In genomic region chr3:63914312-63914711, GRCh38 we compare ENCODE assay signal across 9 cellular contexts. TPM values are rescaled to one million over a fixed set of nuclear protein-coding genes. Genes with fewer than 3 reads are reported as not detected.
DNase-seq lines count a peak whose midpoint lies in the region; ATAC-seq and TF ChIP-seq lines count a peak whose summit lies in the region.
"Had no signal": no experiment of that assay in that cellular context is flagged by ENCODE, and none has a peak within 500 bp of the region (broad histone marks: within the 10 kb centered on the region; RNA-seq: fewer than 3 reads in every experiment).

No MANE protein-coding gene starts in this region.

- H2BK20ac ChIP-seq in IMR-90 (ENCODE audit: low read depth, low read length), result no peak overlapping the region

- H3K79me1 ChIP-seq in IMR-90 (ENCODE audit: low read depth in 1 of 2, low read length in 2 of 2), result peaks cover 35 to 77% of the 10 kb centered on the region in 2 experiments

- H3K4me3 ChIP-seq in A673 (ENCODE audit: low read depth, low read length, poor library complexity, severe bottlenecking), result no peak overlapping the region
- no peak overlapping the region for H3K4me3 ChIP-seq in IMR-90 (ENCODE audit: insufficient read depth, low read depth, low read length)
- H3K4me3 ChIP-seq in mammary epithelial cell (replicated peaks in 1 of 3; ENCODE audit: insufficient read depth in 1 of 3, low read depth in 2 of 3, low read length in 3 of 3), result no peak overlapping the region
- H3K4me3 ChIP-seq in mucosa of rectum (ENCODE audit: low read length in 2 of 2), result peak overlapping the region in 1 of 2 donors; percentile 7

- in situ Hi-C loops in IMR-90 (cut with MboI; ENCODE audit: low sequenced_read_pairs) (no loop called here), mammary epithelial cell (cut with MboI; ENCODE audit: low sequenced_read_pairs in 2 of 2) (loop anchor here in 1 of 2 donors (10.0 kb wide), 1 partner anchor 50 kb away; the partner anchor contains the start of genes ATXN7 and THOC7)

- CTCF ChIA-PET in A673 (lab: Charles Lee), result no interaction called here
- CTCF ChIA-PET in IMR-90 (lab: Yijun Ruan, JAX), result no interaction called here
- CTCF ChIA-PET in mammary epithelial cell (lab: Charles Lee; ENCODE audit: low non-redundant PET), result no interaction called here

- POLR2A ChIA-PET in A673 (lab: Charles Lee; ENCODE audit: low non-redundant PET) (no interaction called here), IMR-90 (lab: Charles Lee; ENCODE audit: unreplicated experiment) (no interaction called here)

- dilution Hi-C loops in IMR-90 (cut with HindIII; ENCODE audit: low sequenced_read_pairs, unreplicated experiment), result no loop called here
- dilution Hi-C loops in mammary epithelial cell (cut with HindIII; ENCODE audit: low sequenced_read_pairs), result loop anchor here (5.0 kb wide), 3 partner anchors 63 to 97 kb away; partner anchors contain the start of gene C3orf49

- H3K9me3 ChIP-seq in A673 (ENCODE audit: low read depth, low read length, poor library complexity, severe bottlenecking) (no peaks in the 10 kb centered on the region), IMR-90 (ENCODE audit: control insufficient read depth, insufficient read depth, low read length) (no peaks in the 10 kb centered on the region), mammary epithelial cell (replicated peaks; ENCODE audit: insufficient read depth, low read length) (no peaks in the 10 kb centered on the region), mucosa of rectum (ENCODE audit: control insufficient read depth in 2 of 2, low read length in 2 of 2) (no peaks in the 10 kb centered on the region)

- TF ChIP-seq POLR2A in IMR-90 (IDR thresholded peaks at IDR 0.05; ENCODE audit: low read depth, low read length), result no peak

- H3K56ac ChIP-seq in IMR-90 (ENCODE audit: extremely low read depth, insufficient read depth, low read length), result no peak overlapping the region

- intact Hi-C loops in A673 (cut with micrococcal nuclease; ENCODE audit: unreplicated experiment) (no loop called here), IMR-90 (cut with micrococcal nuclease) (loop anchor here (5.0 kb wide), 3 partner anchors 37 to 588 kb away; no protein-coding TSS in a partner anchor), mammary epithelial cell (cut with micrococcal nuclease) (no loop called here)

- no peak overlapping the region for H2BK5ac ChIP-seq in IMR-90 (ENCODE audit: low read depth, low read length, poor library complexity, severe bottlenecking)

- ATAC-seq in IMR-90 (ENCODE audit: low read depth), result no peak
- ATAC-seq in HG02884 (IDR thresholded peaks at IDR 0.05; ENCODE audit: unreplicated experiment), result no peak

- H3K14ac ChIP-seq in IMR-90 (replicated peaks; ENCODE audit: low read depth, low read length), result no peak overlapping the region

- H2AFZ ChIP-seq in IMR-90 (replicated peaks; ENCODE audit: low read length, poor library complexity) (no peak overlapping the region), mammary epithelial cell (ENCODE audit: low read depth, low read length) (no peak overlapping the region)

- H4K20me1 ChIP-seq in IMR-90 (ENCODE audit: insufficient read depth, low read length) (peaks cover 26% of the 10 kb centered on the region), mammary epithelial cell (ENCODE audit: insufficient read depth, low read length) (no peaks in the 10 kb centered on the region)

- no peak for TF ChIP-seq RAD21 in IMR-90 (IDR thresholded peaks at IDR 0.05; ENCODE audit: low read length)

- H3K27ac ChIP-seq in A673 (ENCODE audit: low read depth, low read length, poor library complexity, severe bottlenecking), result no peak overlapping the region
- no peak overlapping the region for H3K27ac ChIP-seq in IMR-90 (ENCODE audit: insufficient read depth, low read length)
- peak overlapping the region; percentile 84 for H3K27ac ChIP-seq in mammary epithelial cell (ENCODE audit: insufficient read depth, low read depth, low read length)
- H3K27ac ChIP-seq in mucosa of rectum (ENCODE audit: low read depth in 2 of 2, low read length in 2 of 2), result peak overlapping the region; percentile 24 to 32

- H2AK5ac ChIP-seq in IMR-90 (ENCODE audit: low read depth, low read length), result no peak overlapping the region

- BruUV-seq in A673 (replicated peaks; lab: Mats Ljungman, UMichigan) (no TSS peak), IMR-90 (replicated peaks; lab: Mats Ljungman, UMichigan) (no TSS peak), mammary epithelial cell (replicated peaks; lab: Mats Ljungman, UMichigan) (no TSS peak)

- no peaks in the 10 kb centered on the region for H3K27me3 ChIP-seq in A673 (replicated peaks; ENCODE audit: insufficient read depth, low read depth, low read length, poor library complexity)
- no peaks in the 10 kb centered on the region for H3K27me3 ChIP-seq in IMR-90 (ENCODE audit: control insufficient read depth, insufficient read depth, low read length)
- H3K27me3 ChIP-seq in mammary epithelial cell (ENCODE audit: insufficient read depth, low read length), result no peaks in the 10 kb centered on the region
- H3K27me3 ChIP-seq in mucosa of rectum (ENCODE audit: control insufficient read depth in 2 of 2, insufficient read depth in 2 of 2, low read length in 2 of 2), result no peaks in the 10 kb centered on the region

- H3K4me1 ChIP-seq in A673 (ENCODE audit: insufficient read depth, low read length, poor library complexity, severe bottlenecking) (no peaks in the 10 kb centered on the region), IMR-90 (ENCODE audit: control insufficient read depth, insufficient read depth, low read length) (peaks cover 9% of the 10 kb centered on the region), mammary epithelial cell (ENCODE audit: insufficient read depth, low read length) (peaks cover 33% of the 10 kb centered on the region), mucosa of rectum (ENCODE audit: control insufficient read depth in 2 of 2, insufficient read depth in 2 of 2, low read length in 2 of 2) (peaks cover 22 to 23% of the 10 kb centered on the region in 2 donors)

- H3K9ac ChIP-seq in IMR-90 (ENCODE audit: low read depth, low read length) (no peak overlapping the region), mammary epithelial cell (ENCODE audit: insufficient read depth, low read length) (peak overlapping the region; percentile 89), mucosa of rectum (ENCODE audit: low read depth in 1 of 2, low read length in 2 of 2) (no peak overlapping the region)

- peaks cover 15% of the 10 kb centered on the region for H3K9me1 ChIP-seq in IMR-90 (ENCODE audit: insufficient read depth, low read length)

- TF ChIP-seq CTCF in A673 (conservative IDR thresholded peaks at IDR 0.05; ENCODE audit: low read depth, low read length) (no peak), IMR-90 (conservative IDR thresholded peaks at IDR 0.05; ENCODE audit: low read depth, low read length) (no peak), mammary epithelial cell (conservative IDR thresholded peaks at IDR 0.05 in 1 of 2, IDR thresholded peaks at IDR 0.05 in 1 of 2; ENCODE audit: extremely low read depth in 1 of 2, insufficient read depth in 1 of 2, low read depth in 1 of 2, low read length in 2 of 2) (peak; percentile 4 to 24)

- H3K79me2 ChIP-seq in mammary epithelial cell (ENCODE audit: insufficient read depth, low read length), result peaks cover 82% of the 10 kb centered on the region

- H4K91ac ChIP-seq in IMR-90 (ENCODE audit: insufficient read depth, low read depth, low read length), result no peak overlapping the region

- H2AK9ac ChIP-seq in IMR-90 (replicated peaks; ENCODE audit: low read depth, low read length, poor library complexity), result no peak overlapping the region

- H3K18ac ChIP-seq in IMR-90 (ENCODE audit: low read depth, low read length), result no peak overlapping the region

- H3K4me2 ChIP-seq in IMR-90 (ENCODE audit: low read depth, low read length) (no peak overlapping the region), mammary epithelial cell (ENCODE audit: insufficient read depth, low read depth, low read length) (peak overlapping the region; percentile 84)

- H4K5ac ChIP-seq in IMR-90 (ENCODE audit: low read depth, low read length), result no peak overlapping the region

- no peak overlapping the region for H2BK15ac ChIP-seq in IMR-90 (ENCODE audit: low read depth, low read length)

- no peaks in the 10 kb centered on the region for H3K36me3 ChIP-seq in A673 (ENCODE audit: insufficient read depth, low read length, poor library complexity, severe bottlenecking)
- peaks cover 11% of the 10 kb centered on the region for H3K36me3 ChIP-seq in IMR-90 (ENCODE audit: control insufficient read depth, insufficient read depth, low read length)
- H3K36me3 ChIP-seq in mammary epithelial cell (ENCODE audit: insufficient read depth, low read length), result peaks cover 10% of the 10 kb centered on the region
- peaks cover 13 to 24% of the 10 kb centered on the region in 2 donors for H3K36me3 ChIP-seq in mucosa of rectum (ENCODE audit: control insufficient read depth in 2 of 2, insufficient read depth in 2 of 2, low read length in 2 of 2)

- H2BK120ac ChIP-seq in IMR-90 (ENCODE audit: low read depth, low read length), result no peak overlapping the region

- no peak overlapping the region for H3K4ac ChIP-seq in IMR-90 (ENCODE audit: low read depth, low read length)

- WGBS in IMR-90 (ENCODE audit: extremely low coverage in 2 of 2, insufficient read length in 1 of 2), 2 experiments, result 0% methylated on average over 1 of the region's 5 CpGs; no CpG with 5 or more reads in 1 of the 2 experiments
- WGBS in mammary epithelial cell (ENCODE audit: low coverage, missing lambda C conversion rate), result 3% methylated on average over 5 of the region's 5 CpGs

- no peak overlapping the region for H4K8ac ChIP-seq in IMR-90 (ENCODE audit: low read depth in 2 of 2, low read length in 2 of 2)

- DNase-seq in A673 (ENCODE audit: low spot score), result peak; percentile 39
- DNase-seq in IMR-90, result peak; percentile 30
- DNase-seq in mammary epithelial cell, result peak; percentile 70
- no peak for DNase-seq in GDM1 (lab: John Stamatoyannopoulos, UW)
- DNase-seq in NCI-H187 treated with DMSO at 0.1 percent for 48 hours (lab: John Stamatoyannopoulos, UW), result no peak
- DNase-seq in NCI-H526 (lab: John Stamatoyannopoulos, UW), result no peak

- no peak overlapping the region for H3K23ac ChIP-seq in IMR-90 (ENCODE audit: low read depth, low read length)

RNA-seq across cellular contexts. Expression of gene SCAANT1, which starts 2.1 kb away (rescaled TPM):
- not detected in 2 replicates for total RNA-seq in A673 (2021)
- not detected in 2 replicates for total RNA-seq in IMR-90 (2012; rRNA removed)
- not detected in 2 replicates for polyA plus RNA-seq in IMR-90 (2012; rRNA removed)
- not detected in 2 replicates for polyA plus RNA-seq in IMR-90 (2012; cell fraction: cytosol; rRNA removed)
- not detected in 2 replicates for polyA plus RNA-seq in IMR-90 (2012; cell fraction: nucleus; rRNA removed; ENCODE audit: low replicate concordance)
- total RNA-seq in mammary epithelial cell, result not detected
- polyA plus RNA-seq in mammary epithelial cell, result not detected
- not detected for polyA minus RNA-seq in mammary epithelial cell
- total RNA-seq: HT1080 had no signal

RNA-seq across cellular contexts. Expression of gene ATXN7, which starts 50.6 kb away (rescaled TPM):
- total RNA-seq in A673 (2021) (11.3 and 13.8 TPM in 2 replicates), IMR-90 (2012; rRNA removed) (11.9 and 13.6 TPM in 2 replicates), mammary epithelial cell (10 to 100 TPM; 21.2 to 30.5 TPM)
- polyA plus RNA-seq in IMR-90 (2012; rRNA removed) (8.6 and 11.3 TPM in 2 replicates), mammary epithelial cell (10.1 TPM)
- polyA plus RNA-seq in IMR-90 (2012; cell fraction: cytosol; rRNA removed), result 3.4 and 4.2 TPM in 2 replicates
- polyA plus RNA-seq in IMR-90 (2012; cell fraction: nucleus; rRNA removed; ENCODE audit: low replicate concordance), result 32.4 and 57.9 TPM in 2 replicates
- polyA minus RNA-seq in mammary epithelial cell, result 38.2 TPM

RNA-seq across cellular contexts. Expression of gene THOC7, which starts 50.7 kb away (rescaled TPM):
- total RNA-seq in A673 (2021), result 37.3 and 41.4 TPM in 2 replicates
- total RNA-seq in IMR-90 (2012; rRNA removed), result 25.8 and 51.7 TPM in 2 replicates
- 43.5 and 55.9 TPM in 2 replicates for polyA plus RNA-seq in IMR-90 (2012; rRNA removed)
- polyA plus RNA-seq in IMR-90 (2012; cell fraction: cytosol; rRNA removed), result 5.6 and 12.9 TPM in 2 replicates
- polyA plus RNA-seq in IMR-90 (2012; cell fraction: nucleus; rRNA removed; ENCODE audit: low replicate concordance), result 0.88 and 13.1 TPM in 2 replicates
- 10 to 100 TPM; 34.5 to 87.5 TPM for total RNA-seq in mammary epithelial cell
- 59.8 TPM for polyA plus RNA-seq in mammary epithelial cell
- 76.3 TPM for polyA minus RNA-seq in mammary epithelial cell

Comparison
In these comparisons a context has a peak if more than half of its experiments do, and no peak if none do; other contexts are left out.
1. DNase-seq: peak in A673 (single experiment), IMR-90 (single experiment) and mammary epithelial cell (single experiment); none in GDM1 (single experiment), NCI-H187 treated with DMSO at 0.1 percent for 48 hours (single experiment) and NCI-H526 (0 of 2).
2. H3K27ac ChIP-seq: peak in mammary epithelial cell (single experiment) and mucosa of rectum (2 of 2); none in A673 (single experiment) and IMR-90 (single experiment).
3. CTCF ChIP-seq: peak in mammary epithelial cell (2 of 2); none in A673 (single experiment) and IMR-90 (single experiment).